ENCODE assay signal across 13 cellular contexts in genomic region chr3:107675233-107675900, GRCh38.
A peak's percentile ranks its signal among the peaks of the same experiment; 100 is the strongest.
DNase-seq lines count a peak whose midpoint lies in the region; ATAC-seq, FAIRE-seq and TF ChIP-seq lines count a peak whose summit lies in the region.
"Had no signal": no experiment of that assay in that cellular context is flagged by ENCODE, and none has a peak within 500 bp of the region (broad histone marks: within the 10 kb centered on the region; RNA-seq: fewer than 3 reads in every experiment).

No MANE protein-coding gene starts in this region.

- H3K27ac ChIP-seq in CD4-positive, alpha-beta T cell (ENCODE audit: low read depth, low read length): no peak overlapping the region
- no peak overlapping the region for H3K27ac ChIP-seq in pancreas
- H3K27ac ChIP-seq in stomach: no peak overlapping the region
- H3K27ac ChIP-seq: cardiac muscle cell, SJCRH30 had no signal

- TF ChIP-seq EP300 in stomach (IDR thresholded peaks at IDR 0.05): no peak

- H3K27me3 ChIP-seq in CD4-positive, alpha-beta T cell (ENCODE audit: control insufficient read depth, insufficient read depth, low read length): no peaks in the 10 kb centered on the region
- H3K27me3 ChIP-seq in pancreas: no peaks in the 10 kb centered on the region
- H3K27me3 ChIP-seq in stomach: no peaks in the 10 kb centered on the region
- H3K27me3 ChIP-seq: cardiac muscle cell, SJCRH30 had no signal

- H3K4me1 ChIP-seq in pancreas: no peaks in the 10 kb centered on the region
- H3K4me1 ChIP-seq in stomach: peaks cover 0 to 33% (median 9%) of the 10 kb centered on the region in 4 donors
- H3K4me1 ChIP-seq: SJCRH30 had no signal

- H3K4me3 ChIP-seq in pancreas (no peak overlapping the region), stomach (no peak overlapping the region)
- H3K4me3 ChIP-seq: cardiac muscle cell, SJCRH30 had no signal

- H3K9me3 Mint-ChIP-seq in CD4-positive, alpha-beta T cell: no peaks in the 10 kb centered on the region
- H3K9me3 Mint-ChIP-seq in effector memory CD8-positive, alpha-beta T cell: no peaks in the 10 kb centered on the region

- TF ChIP-seq CTCF in CD4-positive, alpha-beta T cell (IDR thresholded peaks at IDR 0.05): no peak
- TF ChIP-seq CTCF in pancreas (IDR thresholded peaks at IDR 0.05) (no peak), GM10248 (IDR thresholded peaks at IDR 0.05; ENCODE audit: control extremely low read depth, extremely low read depth, low read depth, missing control alignments) (no peak), stomach (IDR thresholded peaks at IDR 0.05) (no peak)

- H3K4me3 Mint-ChIP-seq in CD4-positive, alpha-beta T cell: peak overlapping the region; percentile 42
- no peak overlapping the region for H3K4me3 Mint-ChIP-seq in effector memory CD8-positive, alpha-beta T cell
- H3K4me3 Mint-ChIP-seq: type B pancreatic cell had no signal

- H3K27ac Mint-ChIP-seq in CD4-positive, alpha-beta T cell: peak overlapping the region; percentile 50
- H3K27ac Mint-ChIP-seq in effector memory CD8-positive, alpha-beta T cell: peak overlapping the region; percentile 20 to 46
- H3K27ac Mint-ChIP-seq: type B pancreatic cell had no signal

- peak; percentile 26 for ATAC-seq in CD4-positive, alpha-beta T cell (ENCODE audit: poor library complexity)
- ATAC-seq in GM19397 (IDR thresholded peaks at IDR 0.05; ENCODE audit: unreplicated experiment) (peak; percentile 62), HG03103 (IDR thresholded peaks at IDR 0.05; ENCODE audit: low read depth, unreplicated experiment) (peak; percentile 57), pancreas (no peak), GM18867 (IDR thresholded peaks at IDR 0.05; ENCODE audit: unreplicated experiment) (no peak)
- no peak for ATAC-seq in effector memory CD8-positive, alpha-beta T cell (replicated peaks)

- POLR2A ChIA-PET in CD4-positive, alpha-beta T cell (lab: Charles Lee): interaction anchor here (0.9 to 1.9 kb wide), 8 partner anchors 9 to 252 kb away, joined by 3 to 8 read pairs (median 4); no protein-coding TSS in a partner anchor
- POLR2A ChIA-PET in GM10248 (lab: Yijun Ruan, JAX): interaction anchor here (0.6 kb wide), 1 partner anchor 15 kb away, joined by 5 read pairs; no protein-coding TSS in a partner anchor

- no peaks in the 10 kb centered on the region for H3K36me3 Mint-ChIP-seq in CD4-positive, alpha-beta T cell (ENCODE audit: low read depth)
- no peaks in the 10 kb centered on the region for H3K36me3 Mint-ChIP-seq in effector memory CD8-positive, alpha-beta T cell (ENCODE audit: insufficient read depth)

- 77 to 79% methylated on average over 6 of the region's 6 CpGs for WGBS in pancreas, 2 donors
- WGBS in stomach, 5 donors: 74 to 84% (median 78%) methylated on average over 6 of the region's 6 CpGs

- intact Hi-C loops in CD4-positive, alpha-beta T cell (cut with DNase I, micrococcal nuclease): loop anchor here (10.0 kb wide), 2 partner anchors 729 to 879 kb away; no protein-coding TSS in a partner anchor
- intact Hi-C loops in pancreas (cut with DNase I): loop anchor here in 1 of 3 donors (10.0 kb wide), 1 partner anchor 69 kb away; no protein-coding TSS in a partner anchor
- intact Hi-C loops in stomach (cut with DNase I; ENCODE audit: low total_unique reads): no loop called here

- no peak for TF ChIP-seq POLR2A in stomach (IDR thresholded peaks at IDR 0.05)

- peaks cover 43% of the 10 kb centered on the region for H3K4me1 Mint-ChIP-seq in CD4-positive, alpha-beta T cell (ENCODE audit: low read depth)
- peaks cover 9 to 23% of the 10 kb centered on the region in 2 donors for H3K4me1 Mint-ChIP-seq in effector memory CD8-positive, alpha-beta T cell (ENCODE audit: low read depth in 2 of 2)

- H3K27me3 Mint-ChIP-seq in CD4-positive, alpha-beta T cell: no peaks in the 10 kb centered on the region
- no peaks in the 10 kb centered on the region for H3K27me3 Mint-ChIP-seq in effector memory CD8-positive, alpha-beta T cell
- H3K27me3 Mint-ChIP-seq: type B pancreatic cell had no signal

- H3K36me3 ChIP-seq in pancreas: no peaks in the 10 kb centered on the region
- no peaks in the 10 kb centered on the region for H3K36me3 ChIP-seq in stomach
- H3K36me3 ChIP-seq: cardiac muscle cell, SJCRH30 had no signal

- no peak for DNase-seq in CD4-positive, alpha-beta T cell
- no peak for DNase-seq in effector memory CD8-positive, alpha-beta T cell
- DNase-seq in pancreas: no peak
- DNase-seq in GM10248 (ENCODE audit: extremely low spot score): no peak
- DNase-seq in stomach: no peak
- DNase-seq: NCI-H1417 treated with DMSO at 0.1 percent for 48 hours, NCI-H69, SJCRH30 had no signal

- no peaks in the 10 kb centered on the region for H3K9me3 ChIP-seq in CD4-positive, alpha-beta T cell (ENCODE audit: control insufficient read depth, low read length)
- no peaks in the 10 kb centered on the region for H3K9me3 ChIP-seq in pancreas
- no peaks in the 10 kb centered on the region for H3K9me3 ChIP-seq in stomach
- H3K9me3 ChIP-seq: SJCRH30 had no signal

- FAIRE-seq in pancreas (lab: Jason Lieb, UNC): no peak

- CTCF ChIA-PET in CD4-positive, alpha-beta T cell (lab: Charles Lee): interaction anchor here (0.6 to 3.8 kb wide), 8 partner anchors 9 to 267 kb away, joined by 3 to 21 read pairs (median 4); no protein-coding TSS in a partner anchor
- CTCF ChIA-PET in GM10248 (lab: Yijun Ruan, JAX): interaction anchor here (0.9 to 3.1 kb wide), 30 partner anchors 9 to 803 kb away, joined by 3 to 18 read pairs (median 5); no protein-coding TSS in a partner anchor

Comparison
In these comparisons a context has a peak if more than half of its experiments do, and no peak if none do; other contexts are left out.
1. ATAC-seq: peak in CD4-positive, alpha-beta T cell (single experiment), GM19397 (single experiment) and HG03103 (single experiment); none in effector memory CD8-positive, alpha-beta T cell (single experiment), pancreas (0 of 4) and GM18867 (single experiment).